Comparison of ENCODE assay signal across 8 cellular contexts in the genomic region with DNA sequence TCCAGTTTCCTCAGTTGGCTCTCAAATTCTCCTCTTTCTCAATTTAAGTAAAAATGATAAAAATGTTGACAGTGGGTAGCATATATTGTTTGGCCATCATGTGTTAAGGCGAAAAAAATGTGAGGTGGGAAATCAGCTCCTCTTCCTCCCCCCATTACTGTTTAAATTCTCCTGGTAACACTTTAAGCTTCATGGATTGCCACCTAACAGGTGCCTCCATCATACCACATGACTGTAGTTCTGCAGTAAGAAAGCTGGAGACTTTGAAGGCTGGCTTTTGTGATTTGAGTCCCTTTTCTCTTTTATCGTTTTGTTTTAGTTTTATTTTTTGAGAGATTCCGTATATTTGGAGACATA. TPM values are rescaled to one million over a fixed set of nuclear protein-coding genes. Genes with fewer than 3 reads are reported as not detected.
DNase-seq lines count a peak whose midpoint lies in the region; ATAC-seq, FAIRE-seq and TF ChIP-seq lines count a peak whose summit lies in the region.

No MANE protein-coding gene starts in this region.

- H3K27ac ChIP-seq in keratinocyte (ENCODE audit: control insufficient read depth, insufficient read depth, low read length) (peak overlapping the region; percentile 86), testis (peak overlapping the region in 1 of 2 donors; percentile 98)

- TF ChIP-seq POLR2A in testis (IDR thresholded peaks at IDR 0.05): no peak

- no peak for ATAC-seq in activated naive CD8-positive, alpha-beta T cell treated with anti-CD3 and anti-CD28 coated beads, Interleukin-2, amount 10 ng/mL, durations not matched to agents 7 days and 5 days (ENCODE audit: low read depth)

- POLR2A ChIA-PET in activated CD4-positive, alpha-beta T cell treated with anti-CD3 and anti-CD28 coated beads, Interleukin-2, amount 10 ng/mL, durations not matched to agents 7 days and 5 days (lab: Charles Lee): no interaction called here
- POLR2A ChIA-PET in activated naive CD8-positive, alpha-beta T cell treated with anti-CD3 and anti-CD28 coated beads, Interleukin-2, amount 10 ng/mL, durations not matched to agents 7 days and 5 days (lab: Charles Lee): interaction anchor here (0.5 to 1.2 kb wide), 2 partner anchors 12 to 630 kb away, joined by 3 to 4 read pairs; no protein-coding TSS in a partner anchor

- H3K4me3 ChIP-seq in keratinocyte (ENCODE audit: control insufficient read depth in 2 of 3, extremely low read depth in 1 of 3, insufficient read depth in 2 of 3, low read depth in 1 of 3, low read length in 3 of 3) (peak overlapping the region; percentile 90 to 93 (median 92)), testis (peak overlapping the region; percentile 89 to 95)

- H3K4me1 Mint-ChIP-seq in activated CD4-positive, alpha-beta T cell treated with anti-CD3 and anti-CD28 coated beads, Interleukin-2, amount 10 ng/mL, durations not matched to agents 7 days and 5 days: peaks cover 47% of the 10 kb centered on the region
- H3K4me1 Mint-ChIP-seq in activated naive CD8-positive, alpha-beta T cell treated with anti-CD3 and anti-CD28 coated beads, Interleukin-2, amount 10 ng/mL, durations not matched to agents 7 days and 5 days: peaks cover 43% of the 10 kb centered on the region

- peak overlapping the region; percentile 92 for H3K4me3 Mint-ChIP-seq in activated CD4-positive, alpha-beta T cell treated with anti-CD3 and anti-CD28 coated beads, Interleukin-2, amount 10 ng/mL, durations not matched to agents 7 days and 5 days
- peak overlapping the region; percentile 92 for H3K4me3 Mint-ChIP-seq in activated naive CD8-positive, alpha-beta T cell treated with anti-CD3 and anti-CD28 coated beads, Interleukin-2, amount 10 ng/mL, durations not matched to agents 7 days and 5 days

- peak overlapping the region; percentile 89 for H3K27ac Mint-ChIP-seq in activated CD4-positive, alpha-beta T cell treated with anti-CD3 and anti-CD28 coated beads, Interleukin-2, amount 10 ng/mL, durations not matched to agents 7 days and 5 days
- peak overlapping the region; percentile 31 for H3K27ac Mint-ChIP-seq in activated naive CD8-positive, alpha-beta T cell treated with anti-CD3 and anti-CD28 coated beads, Interleukin-2, amount 10 ng/mL, durations not matched to agents 7 days and 5 days

- intact Hi-C loops in testis (cut with DNase I; ENCODE audit: low total_unique reads): no loop called here

- peaks cover 33% of the 10 kb centered on the region for H3K4me1 ChIP-seq in keratinocyte (ENCODE audit: control insufficient read depth, extremely low read depth, insufficient read depth, low read length)
- H3K4me1 ChIP-seq in testis: peaks cover 31% of the 10 kb centered on the region

- peaks cover 10% of the 10 kb centered on the region for H4K20me1 ChIP-seq in keratinocyte (ENCODE audit: control insufficient read depth, extremely low read depth, insufficient read depth, low read length)

- H2AFZ ChIP-seq in keratinocyte (ENCODE audit: control insufficient read depth, low read length): no peak overlapping the region

- no peak for FAIRE-seq in keratinocyte (lab: Jason Lieb, UNC)

- H3K79me2 ChIP-seq in keratinocyte (ENCODE audit: control insufficient read depth, insufficient read depth, low read length): peaks cover 55% of the 10 kb centered on the region

- H3K9me3 Mint-ChIP-seq in activated CD4-positive, alpha-beta T cell treated with anti-CD3 and anti-CD28 coated beads, Interleukin-2, amount 10 ng/mL, durations not matched to agents 7 days and 5 days: no peaks in the 10 kb centered on the region
- no peaks in the 10 kb centered on the region for H3K9me3 Mint-ChIP-seq in activated naive CD8-positive, alpha-beta T cell treated with anti-CD3 and anti-CD28 coated beads, Interleukin-2, amount 10 ng/mL, durations not matched to agents 7 days and 5 days

- peaks cover 3% of the 10 kb centered on the region for H3K36me3 Mint-ChIP-seq in activated CD4-positive, alpha-beta T cell treated with anti-CD3 and anti-CD28 coated beads, Interleukin-2, amount 10 ng/mL, durations not matched to agents 7 days and 5 days (ENCODE audit: low read depth)
- H3K36me3 Mint-ChIP-seq in activated naive CD8-positive, alpha-beta T cell treated with anti-CD3 and anti-CD28 coated beads, Interleukin-2, amount 10 ng/mL, durations not matched to agents 7 days and 5 days: no peaks in the 10 kb centered on the region

- peak overlapping the region; percentile 98 for H3K4me2 ChIP-seq in keratinocyte (ENCODE audit: control insufficient read depth, extremely low read depth, insufficient read depth, low read depth, low read length)

- WGBS in testis, 2 donors: 22 to 40% methylated on average over 3 of the region's 3 CpGs

- dilution Hi-C loops in keratinocyte (cut with MboI; ENCODE audit: extremely low pct_ligation_motif_present, low sequenced_read_pairs): no loop called here

- no peaks in the 10 kb centered on the region for H3K9me1 ChIP-seq in keratinocyte (ENCODE audit: control insufficient read depth, extremely low read depth, insufficient read depth, low read length)

- H3K9me3 ChIP-seq in keratinocyte (ENCODE audit: control insufficient read depth, low read depth, low read length) (no peaks in the 10 kb centered on the region), testis (no peaks in the 10 kb centered on the region)

- CTCF ChIA-PET in activated CD4-positive, alpha-beta T cell treated with anti-CD3 and anti-CD28 coated beads, Interleukin-2, amount 10 ng/mL, durations not matched to agents 7 days and 5 days (lab: Charles Lee): interaction anchor here (1.2 to 1.3 kb wide), 2 partner anchors 14 to 30 kb away, joined by 3 to 4 read pairs; no protein-coding TSS in a partner anchor

- DNase-seq in activated CD4-positive, alpha-beta T cell treated with anti-CD3 and anti-CD28 coated beads, Interleukin-2, amount 10 ng/mL, durations not matched to agents 7 days and 5 days: no peak
- DNase-seq in activated CD4-positive, alpha-beta T cell treated with anti-CD3 and anti-CD28 coated beads, Interleukin-2, amount 50 U/mL, for 4 hours: no peak
- no peak for DNase-seq in activated naive CD8-positive, alpha-beta T cell treated with anti-CD3 and anti-CD28 coated beads, Interleukin-2, amount 10 ng/mL, durations not matched to agents 7 days and 5 days
- no peak for DNase-seq in keratinocyte (ENCODE audit: low read depth, low spot score)
- DNase-seq in testis: no peak
- no peak for DNase-seq in stimulated activated CD4-positive, alpha-beta T cell treated with anti-CD3 and anti-CD28 coated beads, Interleukin-15, amount 100 ng/mL, for 24 hours
- DNase-seq in activated CD8-positive, alpha-beta memory T cell treated with anti-CD3 and anti-CD28 coated beads, Interleukin-2, amount 50 U/mL, for 4 hours: no peak
- no peak for DNase-seq in NCI-H2227 treated with DMSO at 0.1 percent for 48 hours (lab: John Stamatoyannopoulos, UW)

- peaks cover 0 to 2% of the 10 kb centered on the region in 2 experiments for H3K36me3 ChIP-seq in keratinocyte (ENCODE audit: control insufficient read depth in 2 of 2, extremely low read depth in 1 of 2, insufficient read depth in 2 of 2, low read length in 2 of 2)
- H3K36me3 ChIP-seq in testis (ENCODE audit: low read depth, missing control alignments): no peaks in the 10 kb centered on the region

- TF ChIP-seq CTCF in keratinocyte (optimal IDR thresholded peaks at IDR 0.05 in 1 of 3, IDR thresholded peaks at IDR 0.05 in 1 of 3, conservative IDR thresholded peaks at IDR 0.05 in 1 of 3; ENCODE audit: extremely low read depth in 1 of 3, insufficient read depth in 2 of 3, low read length in 3 of 3) (no peak), testis (IDR thresholded peaks at IDR 0.05) (no peak)

- H3K27me3 ChIP-seq in keratinocyte (ENCODE audit: control insufficient read depth, extremely low read depth, insufficient read depth, low read length): no peaks in the 10 kb centered on the region
- no peaks in the 10 kb centered on the region for H3K27me3 ChIP-seq in testis

- no peaks in the 10 kb centered on the region for H3K27me3 Mint-ChIP-seq in activated CD4-positive, alpha-beta T cell treated with anti-CD3 and anti-CD28 coated beads, Interleukin-2, amount 10 ng/mL, durations not matched to agents 7 days and 5 days
- peaks cover 2% of the 10 kb centered on the region for H3K27me3 Mint-ChIP-seq in activated naive CD8-positive, alpha-beta T cell treated with anti-CD3 and anti-CD28 coated beads, Interleukin-2, amount 10 ng/mL, durations not matched to agents 7 days and 5 days

- H3K9ac ChIP-seq in keratinocyte (ENCODE audit: control insufficient read depth, extremely low read depth, insufficient read depth, low read length): peak overlapping the region; percentile 78

RNA-seq across cellular contexts. Expression of gene ZFAND3, which starts 1.2 kb away (rescaled TPM):
- 10 to 100 TPM; 27.4 to 34.7 TPM for total RNA-seq in activated CD4-positive, alpha-beta T cell treated with anti-CD3 and anti-CD28 coated beads, Interleukin-2, amount 10 ng/mL, durations not matched to agents 7 days and 5 days
- total RNA-seq in activated naive CD8-positive, alpha-beta T cell treated with anti-CD3 and anti-CD28 coated beads, Interleukin-2, amount 10 ng/mL, durations not matched to agents 7 days and 5 days: 10 to 100 TPM; 35.7 to 36.3 TPM
- polyA plus RNA-seq in keratinocyte (9.7 to 19.6 TPM (median 17.3 TPM) in 3 replicates), testis (ENCODE audit: insufficient read depth, low read depth, low replicate concordance) (329 TPM)
- 41.7 TPM for polyA plus RNA-seq in keratinocyte (2011; ENCODE audit: low read depth)
- polyA plus RNA-seq in keratinocyte (2011; cell fraction: cytosol; rRNA removed): 15.8 and 22.1 TPM in 2 replicates
- polyA plus RNA-seq in keratinocyte (2011; cell fraction: nucleus; rRNA removed): 19.9 and 27.9 TPM in 2 replicates
- 83.8 and 89.5 TPM in 2 replicates for polyA plus RNA-seq in keratinocyte (2012; ENCODE audit: low replicate concordance)
- 11.3 to 49.2 TPM (median 12.5 TPM) in 3 replicates for polyA minus RNA-seq in keratinocyte
- polyA minus RNA-seq in keratinocyte (2011; cell fraction: cytosol; rRNA and poly(A)+ RNA removed): 30.1 TPM
- polyA minus RNA-seq in keratinocyte (2011; cell fraction: nucleus; rRNA and poly(A)+ RNA removed): 22.6 and 28.1 TPM in 2 replicates
- total RNA-seq in testis: 100 to 1,000 TPM; 104 to 109 TPM
